ENCODE assay signal across 8 cellular contexts in genomic region chr17:4900231-4901107, GRCh38. TPM values are rescaled to one million over a fixed set of nuclear protein-coding genes. Genes with fewer than 3 reads are reported as not detected.
A peak's percentile ranks its signal among the peaks of the same experiment; 100 is the strongest.
DNase-seq lines count a peak whose midpoint lies in the region; ATAC-seq and TF ChIP-seq lines count a peak whose summit lies in the region.

No MANE protein-coding gene starts in this region.

- intact Hi-C loops in right cardiac atrium (cut with DNase I): no loop called here

- H3K27ac ChIP-seq in GM23338 (ENCODE audit: low read depth) (peak overlapping the region; percentile 79; the same call in 1 of the 2 replicates), right cardiac atrium (ENCODE audit: low read length) (no peak overlapping the region)

- ATAC-seq in GM23338 (peak; percentile 30), right cardiac atrium (peak in 1 of 2 donors; percentile 3), HG03442 (IDR thresholded peaks at IDR 0.05; ENCODE audit: unreplicated experiment) (no peak), left lobe of liver (no peak)

- H3K27me3 ChIP-seq in GM23338 (ENCODE audit: insufficient read depth) (peaks cover 9% of the 10 kb centered on the region), right cardiac atrium (ENCODE audit: control insufficient read depth, insufficient read depth) (no peaks in the 10 kb centered on the region)

- H3K36me3 Mint-ChIP-seq in GM23338 (ENCODE audit: low read depth): peaks cover 7% of the 10 kb centered on the region; the same call in 2 of the 3 replicates

- no peak for TF ChIP-seq CTCF in GM23338 (conservative IDR thresholded peaks at IDR 0.05; ENCODE audit: low read depth in 2 of 2)

- H3F3A ChIP-seq in GM23338 (replicated peaks; ENCODE audit: low read depth): peaks cover 36% of the 10 kb centered on the region

- peak overlapping the region; percentile 85 for H3K4me3 Mint-ChIP-seq in GM23338

- H3K9me2 ChIP-seq in GM23338 (ENCODE audit: insufficient read depth): no peaks in the 10 kb centered on the region

- H4K20me1 ChIP-seq in GM23338 (replicated peaks; ENCODE audit: insufficient read depth): no peaks in the 10 kb centered on the region

- H3K4me2 ChIP-seq in GM23338: peak overlapping the region; percentile 95

- H2AFZ ChIP-seq in GM23338: peak overlapping the region; percentile 85

- WGBS in right cardiac atrium: 39% methylated on average over 65 of the region's 65 CpGs

- H3K9me3 Mint-ChIP-seq in GM23338: no peaks in the 10 kb centered on the region

- no peaks in the 10 kb centered on the region for H3K79me2 ChIP-seq in GM23338 (replicated peaks; ENCODE audit: insufficient read depth)

- H3K36me3 ChIP-seq in GM23338 (ENCODE audit: insufficient read depth): no peaks in the 10 kb centered on the region; the same call in 1 of the 2 replicates

- H3K9me3 ChIP-seq in right cardiac atrium (ENCODE audit: control insufficient read depth, low read length): no peaks in the 10 kb centered on the region

- H3K4me1 Mint-ChIP-seq in GM23338: peaks cover 26% of the 10 kb centered on the region

- DNase-seq in GM23338 (ENCODE audit: low spot score) (peak; percentile 92), right cardiac atrium (peak; percentile 45 to 77 (median 68)), NCI-H69 (lab: John Stamatoyannopoulos, UW) (no peak), NCI-H345 treated with DMSO at 0.1 percent for 48 hours (lab: John Stamatoyannopoulos, UW; ENCODE audit: unreplicated experiment) (no peak), left lobe of liver (ENCODE audit: low spot score) (no peak)
- DNase-seq in activated T-helper 9 cell treated with anti-CD3 and anti-CD28 coated beads, Interleukin-2, amount 50 U/mL, for 16 hours (ENCODE audit: low read depth): peak; percentile 30
- peak; percentile 41 for DNase-seq in stimulated activated CD4-positive, alpha-beta T cell treated with anti-CD3 and anti-CD28 coated beads, Interleukin-2, amount 100 ng/mL, for 4 hours (ENCODE audit: low read depth)

- H3K4me3 ChIP-seq in GM23338: peak overlapping the region; percentile 77
- H3K4me3 ChIP-seq in right cardiac atrium (ENCODE audit: low read length): no peak overlapping the region

- H3K27me3 Mint-ChIP-seq in GM23338 (ENCODE audit: insufficient read depth, low read depth, poor library complexity): peaks cover 33% of the 10 kb centered on the region

- H3K27ac Mint-ChIP-seq in GM23338: peak overlapping the region; percentile 72

- H3K4me1 ChIP-seq in GM23338 (ENCODE audit: insufficient read depth) (0 out of 2 replicates have a peak, but pooled peaks cover 5% of the 10 kb centered on the region), right cardiac atrium (ENCODE audit: control insufficient read depth, insufficient read depth, low read length) (no peaks in the 10 kb centered on the region)

TF ChIP-seq in GM23338, 12 proteins besides CTCF, POLR2A, EP300 and RAD21:
- TF ChIP-seq CREB1 (CRISPR knock-in tag; IDR thresholded peaks at IDR 0.05; ENCODE audit: low read depth): peak; percentile 92
- TF ChIP-seq REST (IDR thresholded peaks at IDR 0.05; ENCODE audit: unreplicated experiment): no peak

RNA-seq across cellular contexts. Expression of gene C17orf107, which starts 1.1 kb away (rescaled TPM):
- total RNA-seq in GM23338 (2014; rRNA removed; shearing (Covaris generic)): 3.6 and 5.9 TPM in 2 replicates
- 0.78 and 1.9 TPM in 2 replicates for polyA plus RNA-seq in GM23338 (2016; fragmentation: Nextera tagmentation; extraction: Ambion mirVana)
- total RNA-seq in right cardiac atrium: 1 to 10 TPM; 2.7 to 3.3 (median 2.8) TPM
- polyA plus RNA-seq in right cardiac atrium: 3.6 TPM
- total RNA-seq in left lobe of liver: 4.1 TPM

RNA-seq across cellular contexts. Expression of gene CHRNE, which starts 2.4 kb away (rescaled TPM):
- 0.23 and 1.2 TPM in 2 replicates for total RNA-seq in GM23338 (2014; rRNA removed; shearing (Covaris generic))
- polyA plus RNA-seq in GM23338 (2016; fragmentation: Nextera tagmentation; extraction: Ambion mirVana) (0.24 and 0.50 TPM in 2 replicates), right cardiac atrium (63.6 TPM)
- total RNA-seq in right cardiac atrium (100 to 1,000 TPM in 1 of 4 donors, 10 to 100 TPM in 3; 57.6 to 106 (median 68.9) TPM), left lobe of liver (3.1 TPM)

RNA-seq across cellular contexts. Expression of gene GP1BA, which starts 31.6 kb away (rescaled TPM):
- not detected in 2 replicates for total RNA-seq in GM23338 (2014; rRNA removed; shearing (Covaris generic))
- polyA plus RNA-seq in GM23338 (2016; fragmentation: Nextera tagmentation; extraction: Ambion mirVana) (0.14 and 0.24 TPM in 2 replicates), right cardiac atrium (0.16 TPM)
- total RNA-seq in right cardiac atrium (under 1 TPM in 1 of 4 donors, not detected in 3; 0.23 TPM), left lobe of liver (not detected)

RNA-seq across cellular contexts. Expression of gene SLC25A11, which starts 39.4 kb away (rescaled TPM):
- 70.4 and 73.6 TPM in 2 replicates for total RNA-seq in GM23338 (2014; rRNA removed; shearing (Covaris generic))
- 35.7 and 37.8 TPM in 2 replicates for polyA plus RNA-seq in GM23338 (2016; fragmentation: Nextera tagmentation; extraction: Ambion mirVana)
- 100 to 1,000 TPM; 162 to 230 (median 202) TPM for total RNA-seq in right cardiac atrium
- polyA plus RNA-seq in right cardiac atrium: 200 TPM
- total RNA-seq in left lobe of liver: 44.7 TPM

RNA-seq across cellular contexts. Expression of gene RNF167, which starts 39.6 kb away (rescaled TPM):
- total RNA-seq in GM23338 (2014; rRNA removed; shearing (Covaris generic)): 84.4 and 87.0 TPM in 2 replicates
- polyA plus RNA-seq in GM23338 (2016; fragmentation: Nextera tagmentation; extraction: Ambion mirVana): 60.1 and 61.2 TPM in 2 replicates
- total RNA-seq in right cardiac atrium: 100 to 1,000 TPM in 1 of 4 donors, 10 to 100 TPM in 3; 76.6 to 108 (median 87.5) TPM
- 124 TPM for polyA plus RNA-seq in right cardiac atrium
- 78.9 TPM for total RNA-seq in left lobe of liver

Comparison
In these comparisons a context has a peak if more than half of its experiments do, and no peak if none do; other contexts are left out.
1. DNase-seq: peak in GM23338 (single experiment), activated T-helper 9 cell treated with anti-CD3 and anti-CD28 coated beads, Interleukin-2, amount 50 U/mL, for 16 hours (single experiment), right cardiac atrium (3 of 3) and stimulated activated CD4-positive, alpha-beta T cell treated with anti-CD3 and anti-CD28 coated beads, Interleukin-2, amount 100 ng/mL, for 4 hours (single experiment); none in NCI-H69 (single experiment), NCI-H345 treated with DMSO at 0.1 percent for 48 hours (single experiment) and left lobe of liver (single experiment).
2. RNA of gene CHRNE, which starts 2.4 kb away (total RNA-seq): 57.6 to 106 TPM in right cardiac atrium; 3.1 TPM in left lobe of liver (single experiment) and 0.23 to 1.2 TPM in GM23338; every median in the first group is over 10 times any median in the second.